ENCODE assay signal across 1 cellular context in the genomic region with DNA sequence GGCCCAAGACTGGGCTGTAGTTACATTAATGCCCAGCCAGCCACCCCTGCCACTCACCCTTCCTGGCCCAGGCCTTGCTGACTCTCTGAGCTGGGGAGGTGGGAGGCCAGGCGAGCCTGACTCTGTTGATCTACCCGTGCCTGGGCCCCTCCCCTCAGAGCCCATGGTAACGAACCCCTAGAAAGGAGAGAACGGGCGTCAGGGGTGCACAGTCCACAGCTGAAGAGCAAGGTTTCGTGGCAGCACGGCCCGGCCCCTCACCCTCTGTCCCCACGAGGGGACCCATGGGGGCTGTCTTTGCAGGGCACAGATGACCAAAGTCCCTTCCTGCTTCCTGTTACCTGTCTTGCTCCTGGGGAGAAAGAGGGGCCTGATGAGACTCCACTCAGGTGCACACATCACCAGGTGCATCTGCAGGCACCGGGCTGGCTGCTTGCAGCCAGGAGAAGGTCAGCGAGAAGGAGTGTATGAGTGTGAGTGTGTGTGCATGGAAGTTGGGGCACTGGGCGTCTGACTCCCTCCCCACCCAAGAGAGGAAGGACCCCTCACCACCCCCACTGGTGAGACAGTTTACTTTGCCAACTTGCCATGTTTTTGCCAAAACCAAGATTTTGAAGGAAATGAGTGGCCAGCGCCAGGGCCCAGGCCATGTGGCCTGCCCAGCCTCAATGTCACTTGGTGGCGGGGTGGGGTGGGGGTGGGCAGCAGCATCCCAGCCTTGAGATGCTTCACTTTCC.
TF ChIP-seq lines count a peak whose summit lies in the region.

No MANE protein-coding gene starts in this region.

TF ChIP-seq in endothelial cell of umbilical vein, 7 proteins besides CTCF, POLR2A, EP300 and RAD21 (continued from another document):
- TF ChIP-seq, protein P1, sequence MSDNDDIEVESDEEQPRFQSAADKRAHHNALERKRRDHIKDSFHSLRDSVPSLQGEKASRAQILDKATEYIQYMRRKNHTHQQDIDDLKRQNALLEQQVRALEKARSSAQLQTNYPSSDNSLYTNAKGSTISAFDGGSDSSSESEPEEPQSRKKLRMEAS (IDR thresholded peaks at IDR 0.05; ENCODE audit: insufficient read depth, insufficient read length), result no peak
- TF ChIP-seq POLR2AphosphoS5 (IDR thresholded peaks at IDR 0.05; ENCODE audit: insufficient read depth, low read depth, low read length), result no peak
- TF ChIP-seq EZH2 (IDR thresholded peaks at IDR 0.05; ENCODE audit: borderline replicate concordance, low read depth, low read length, severe bottlenecking), result no peak
- TF ChIP-seq FOS (IDR thresholded peaks at IDR 0.05; ENCODE audit: borderline replicate concordance, insufficient read depth, low read length), result no peak
- TF ChIP-seq MYC (IDR thresholded peaks at IDR 0.05; ENCODE audit: low read depth, low read length), result no peak
